ENCODE assay signal across 1 cellular context in the genomic region with DNA sequence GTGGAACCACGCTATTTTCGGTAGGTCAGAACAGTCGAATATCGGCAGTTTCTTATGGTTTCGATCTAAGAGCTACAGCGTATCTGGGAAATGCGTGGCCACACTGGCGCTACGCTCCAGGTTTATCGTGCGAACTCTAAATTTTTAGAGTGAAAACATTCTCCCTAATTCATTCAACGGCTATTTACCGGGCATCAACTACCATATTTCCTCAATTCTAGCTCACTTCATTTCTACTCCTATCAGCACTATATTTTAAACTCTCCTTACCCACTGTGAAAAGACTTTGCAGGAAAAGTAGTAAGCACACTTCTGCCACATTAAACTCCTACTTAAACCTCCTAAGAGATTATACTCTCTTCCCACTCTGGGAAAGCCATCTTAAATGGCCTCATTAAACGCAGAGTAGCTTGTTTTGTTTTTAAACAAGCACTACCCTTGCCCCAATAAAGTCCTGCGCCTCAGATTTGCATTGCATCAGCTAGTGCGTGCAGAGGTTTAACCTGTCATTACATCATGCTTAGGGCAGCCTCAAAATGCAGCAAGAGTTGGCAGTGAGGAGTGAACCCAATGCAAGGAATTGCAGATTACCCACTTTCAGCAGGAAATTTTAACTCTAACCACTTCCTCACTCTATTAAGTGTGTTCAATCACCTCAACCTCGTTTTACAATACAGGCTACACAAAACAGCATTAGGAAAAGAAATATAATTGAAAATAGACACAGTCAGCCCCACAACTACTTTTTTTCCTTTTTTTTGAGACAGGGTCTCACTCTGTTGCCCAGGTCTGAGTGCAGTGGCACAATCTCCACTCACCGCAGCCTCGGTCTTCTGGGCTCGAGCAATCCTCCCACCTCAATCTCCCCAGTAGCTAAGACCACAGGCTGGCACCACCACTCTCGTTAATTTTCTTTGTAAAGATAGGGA.
TF ChIP-seq lines count a peak whose summit lies in the region.

No MANE protein-coding gene starts in this region.

TF ChIP-seq in A549, 52 proteins besides CTCF, POLR2A, EP300 and RAD21 (continued from another document):
- TF ChIP-seq, protein P1, sequence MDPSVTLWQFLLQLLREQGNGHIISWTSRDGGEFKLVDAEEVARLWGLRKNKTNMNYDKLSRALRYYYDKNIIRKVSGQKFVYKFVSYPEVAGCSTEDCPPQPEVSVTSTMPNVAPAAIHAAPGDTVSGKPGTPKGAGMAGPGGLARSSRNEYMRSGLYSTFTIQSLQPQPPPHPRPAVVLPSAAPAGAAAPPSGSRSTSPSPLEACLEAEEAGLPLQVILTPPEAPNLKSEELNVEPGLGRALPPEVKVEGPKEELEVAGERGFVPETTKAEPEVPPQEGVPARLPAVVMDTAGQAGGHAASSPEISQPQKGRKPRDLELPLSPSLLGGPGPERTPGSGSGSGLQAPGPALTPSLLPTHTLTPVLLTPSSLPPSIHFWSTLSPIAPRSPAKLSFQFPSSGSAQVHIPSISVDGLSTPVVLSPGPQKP (IDR thresholded peaks at IDR 0.05; ENCODE audit: low read depth, low read length): no peak
